In the genomic region with DNA sequence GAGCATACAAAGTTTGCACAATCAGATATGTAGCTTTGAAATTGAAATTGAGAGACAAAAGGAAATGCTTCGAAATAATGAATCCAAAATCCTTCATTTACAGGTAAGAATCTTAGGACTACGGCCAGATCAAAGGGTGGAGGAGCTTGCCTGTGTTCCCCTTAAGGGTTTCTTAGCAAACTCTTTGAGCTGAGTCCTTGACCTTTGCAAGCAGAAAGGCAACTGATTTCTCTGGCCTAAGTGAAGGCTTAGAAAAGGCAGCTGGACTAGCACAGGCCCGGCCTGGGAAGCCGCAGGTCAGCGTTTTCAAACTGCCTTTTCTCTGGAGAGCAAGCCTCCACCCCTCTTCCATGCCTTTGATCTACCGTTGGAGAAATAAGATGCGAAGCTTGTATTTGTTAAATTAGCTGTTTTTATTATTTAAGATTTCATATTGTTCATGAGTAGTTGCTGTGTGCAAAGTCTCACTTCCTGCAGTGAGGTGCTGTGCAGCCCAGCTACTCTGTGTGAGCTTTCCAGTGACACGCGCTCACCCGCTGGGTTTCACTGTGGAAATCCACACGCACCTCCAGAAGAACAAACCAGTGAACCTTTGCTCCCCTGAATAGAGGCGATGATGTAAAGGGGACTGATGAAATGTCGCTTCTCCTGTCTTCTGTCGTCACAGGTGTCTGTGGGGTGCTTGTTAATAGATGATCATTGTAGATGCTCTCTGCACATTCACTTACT, we compare ENCODE assay signal across 1 cellular context.
TF ChIP-seq lines count a peak whose summit lies in the region.

No MANE protein-coding gene starts in this region.

TF ChIP-seq in GM12878, 131 proteins besides CTCF, POLR2A, EP300 and RAD21:
- TF ChIP-seq DPF2 (IDR thresholded peaks at IDR 0.05): no peak
- no peak for TF ChIP-seq ZNF592 (IDR thresholded peaks at IDR 0.05)
- no peak for TF ChIP-seq PBX3 (IDR thresholded peaks at IDR 0.05; ENCODE audit: insufficient replicate concordance, low read depth, low read length)
- TF ChIP-seq MLLT1 (IDR thresholded peaks at IDR 0.05): no peak
- peak; percentile 51; the same call in 1 of the 2 replicates for TF ChIP-seq POLR2AphosphoS2 (IDR thresholded peaks at IDR 0.05; ENCODE audit: low read depth, low read length)
